ENCODE assay signal across 30 cellular contexts in genomic region chr11:74225565-74225964, GRCh38.
"Had no signal": no experiment of that assay in that cellular context is flagged by ENCODE, and none has a peak within 500 bp of the region (broad histone marks: within the 10 kb centered on the region; RNA-seq: fewer than 3 reads in every experiment).

No MANE protein-coding gene starts in this region.

- H3K9ac ChIP-seq: neural progenitor cell, parathyroid adenoma had no signal

- FAIRE-seq: urothelium cell line had no signal

- H3K9me3 Mint-ChIP-seq: natural killer cell; stimulated activated memory B cell treated with anti-CD40 and anti-IgM and Interleukin-4, amounts not matched to agents 10 μg/mL and 1 μg/mL and 100 μg/mL, for 72 hours; stimulated activated naive CD8-positive, alpha-beta T cell treated with anti-CD3 and anti-CD28 coated beads, Interleukin-15, amount 100 ng/mL, for 72 hours had no signal

- H3K4me3 ChIP-seq: neural progenitor cell, ovary, psoas muscle, skin epidermis, smooth muscle cell, spleen, suprapubic skin, testis, tibial nerve, upper lobe of left lung, vagina had no signal

- H3K36me3 Mint-ChIP-seq: natural killer cell had no signal

- H3K79me2 ChIP-seq: parathyroid adenoma had no signal

- ATAC-seq: natural killer cell; psoas muscle; right cardiac atrium; sciatic nerve; stimulated activated memory B cell treated with anti-CD40 and anti-IgM and Interleukin-4, amounts not matched to agents 10 μg/mL and 1 μg/mL and 100 μg/mL, for 72 hours; stimulated activated naive CD8-positive, alpha-beta T cell treated with anti-CD3 and anti-CD28 coated beads, Interleukin-15, amount 100 ng/mL, for 72 hours; stimulated activated naive CD8-positive, alpha-beta T cell treated with anti-CD3 and anti-CD28 coated beads, Interleukin-15, Interleukin-2, amounts not matched to agents 100 U/mL and 50 U/mL, for 24 hours had no signal

- H3K4me1 ChIP-seq: neural progenitor cell, parathyroid adenoma, spleen, suprapubic skin, testis, tibial nerve, vagina had no signal

- H3K4me2 ChIP-seq: neural progenitor cell, smooth muscle cell had no signal

- H3K36me3 ChIP-seq: neural progenitor cell, ovary had no signal

- H3K4me1 Mint-ChIP-seq: natural killer cell; nephron; neural progenitor cell; stimulated activated memory B cell treated with anti-CD40 and anti-IgM and Interleukin-4, amounts not matched to agents 10 μg/mL and 1 μg/mL and 100 μg/mL, for 72 hours; stimulated activated naive CD8-positive, alpha-beta T cell treated with anti-CD3 and anti-CD28 coated beads, Interleukin-15, amount 100 ng/mL, for 72 hours had no signal

- H3K27me3 ChIP-seq: neural progenitor cell, ovary, spleen, suprapubic skin, testis, tibial nerve, upper lobe of left lung, vagina had no signal

- H3K27ac ChIP-seq: neural progenitor cell, ovary, parathyroid adenoma, psoas muscle, skin epidermis, spleen, suprapubic skin, testis, tibial nerve, upper lobe of left lung, vagina had no signal

- H3K27me3 Mint-ChIP-seq: progenitor cell of endocrine pancreas; stimulated activated memory B cell treated with anti-CD40 and anti-IgM and Interleukin-4, amounts not matched to agents 10 μg/mL and 1 μg/mL and 100 μg/mL, for 72 hours; stimulated activated naive CD8-positive, alpha-beta T cell treated with anti-CD3 and anti-CD28 coated beads, Interleukin-15, amount 100 ng/mL, for 72 hours had no signal

- H3K27ac Mint-ChIP-seq: natural killer cell; nephron; neural progenitor cell; progenitor cell of endocrine pancreas; stimulated activated memory B cell treated with anti-CD40 and anti-IgM and Interleukin-4, amounts not matched to agents 10 μg/mL and 1 μg/mL and 100 μg/mL, for 72 hours; stimulated activated naive CD8-positive, alpha-beta T cell treated with anti-CD3 and anti-CD28 coated beads, Interleukin-15, amount 100 ng/mL, for 72 hours had no signal

- H3K9me3 ChIP-seq: ovary, psoas muscle, spleen, suprapubic skin, testis, tibial nerve, upper lobe of left lung, vagina had no signal

- DNase-seq: natural killer cell; occipital lobe; ovary; posterior cingulate gyrus; psoas muscle; right cardiac atrium; spleen; stimulated activated CD4-positive, alpha-beta T cell treated with anti-CD3 and anti-CD28 coated beads, Interleukin-12 subunit alpha, Interleukin-12 subunit beta, amount 100 ng/mL, for 4 hours; stimulated activated CD4-positive, alpha-beta T cell treated with anti-CD3 and anti-CD28 coated beads, Interleukin-1b, Interleukin-23, amount 100 ng/mL, for 48 hours; stimulated activated CD4-positive, alpha-beta T cell treated with anti-CD3 and anti-CD28 coated beads, Interleukin-4, amount 100 ng/mL, for 1 hour; stimulated activated CD4-positive, alpha-beta T cell treated with anti-CD3 and anti-CD28 coated beads, Interleukin-4, amount 100 ng/mL, for 4 hours; stimulated activated CD8-positive, alpha-beta memory T cell treated with anti-CD3 and anti-CD28 coated beads, Interleukin-4, amount 100 ng/mL, for 48 hours; stimulated activated naive CD4-positive, alpha-beta T cell; stimulated activated naive CD8-positive, alpha-beta T cell treated with anti-CD3 and anti-CD28 coated beads, Interleukin-15, amount 100 ng/mL, for 72 hours; stimulated activated naive CD8-positive, alpha-beta T cell treated with anti-CD3 and anti-CD28 coated beads, Interleukin-15, Interleukin-2, amounts not matched to agents 100 U/mL and 50 U/mL, for 24 hours; substantia nigra; testis; upper lobe of left lung had no signal

- H3K4me3 Mint-ChIP-seq: natural killer cell; nephron; neural progenitor cell; stimulated activated memory B cell treated with anti-CD40 and anti-IgM and Interleukin-4, amounts not matched to agents 10 μg/mL and 1 μg/mL and 100 μg/mL, for 72 hours; stimulated activated naive CD8-positive, alpha-beta T cell treated with anti-CD3 and anti-CD28 coated beads, Interleukin-15, amount 100 ng/mL, for 72 hours had no signal

- H2AFZ ChIP-seq: neural progenitor cell, parathyroid adenoma had no signal
